10 cellular contexts compared by ENCODE assay signal in the genomic region with DNA sequence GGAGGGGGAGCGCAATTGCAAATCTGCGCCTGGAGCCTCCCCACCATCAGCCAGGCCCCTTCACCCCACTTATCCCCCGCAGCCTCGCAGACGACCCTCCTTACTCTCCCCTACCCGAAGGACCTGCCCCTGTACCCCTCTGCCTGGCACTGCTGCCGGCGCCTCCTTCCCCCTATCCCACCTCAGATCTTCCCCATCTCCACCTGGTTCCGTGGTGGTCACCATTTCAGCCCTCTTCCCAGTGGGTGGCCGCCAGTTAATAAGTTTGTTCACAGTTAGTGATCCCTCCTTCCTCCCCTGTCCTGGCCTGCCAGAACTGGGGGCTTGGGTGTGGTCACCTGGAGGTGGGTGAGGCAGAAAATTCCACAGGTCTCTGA. TPM values are rescaled to one million over a fixed set of nuclear protein-coding genes. Genes with fewer than 3 reads are reported as not detected.
DNase-seq lines count a peak whose midpoint lies in the region; ATAC-seq and TF ChIP-seq lines count a peak whose summit lies in the region.
"Had no signal": no experiment of that assay in that cellular context is flagged by ENCODE, and none has a peak within 500 bp of the region (broad histone marks: within the 10 kb centered on the region; RNA-seq: fewer than 3 reads in every experiment).

No MANE protein-coding gene starts in this region.

- TF ChIP-seq CTCF in BJ (IDR thresholded peaks at IDR 0.05; ENCODE audit: insufficient read depth, low read depth, low read length) (no peak), WTC11 (IDR thresholded peaks at IDR 0.05) (no peak), ovary (IDR thresholded peaks at IDR 0.05) (no peak)

- H3K36me3 ChIP-seq in BJ (ENCODE audit: control insufficient read depth, insufficient read depth, low read length), result peaks cover 7% of the 10 kb centered on the region
- H3K36me3 ChIP-seq in ovary, result no peaks in the 10 kb centered on the region

- peak; percentile 19 for ATAC-seq in WTC11
- peak; percentile 19 for ATAC-seq in Right ventricle myocardium superior (ENCODE audit: poor library complexity)
- ATAC-seq in GM21737 (IDR thresholded peaks at IDR 0.05; ENCODE audit: unreplicated experiment), result no peak

- H3K4me3 Mint-ChIP-seq in WTC11, result peak overlapping the region; percentile 86
- H3K4me3 Mint-ChIP-seq: memory B cell had no signal

- H3K4me1 Mint-ChIP-seq in WTC11, result peaks cover 18% of the 10 kb centered on the region

- H3K9me3 ChIP-seq in ovary, result no peaks in the 10 kb centered on the region

- H3K27me3 ChIP-seq in BJ (ENCODE audit: control insufficient read depth, insufficient read depth, low read length) (no peaks in the 10 kb centered on the region), ovary (no peaks in the 10 kb centered on the region)

- peak overlapping the region; percentile 95 for H3K27ac Mint-ChIP-seq in WTC11
- H3K27ac Mint-ChIP-seq: memory B cell had no signal

- DNase-seq in BJ (ENCODE audit: low read depth) (no peak), WTC11 (ENCODE audit: low spot score) (no peak), Right ventricle myocardium superior (no peak), ovary (no peak), Ammon's horn (ENCODE audit: low spot score) (no peak), NAMALWA (ENCODE audit: low spot score) (no peak)
- DNase-seq in stimulated activated CD4-positive, alpha-beta T cell treated with anti-CD3 and anti-CD28 coated beads, Interleukin-2, amount 100 ng/mL, for 48 hours, result no peak
- DNase-seq: NCI-H446 had no signal

- no peaks in the 10 kb centered on the region for H3K9me3 Mint-ChIP-seq in WTC11
- H3K9me3 Mint-ChIP-seq: memory B cell had no signal

- 16 to 23% (median 20%) methylated on average over 10 of the region's 10 CpGs for WGBS in ovary, 3 donors

- peaks cover 13% of the 10 kb centered on the region for H3K36me3 Mint-ChIP-seq in WTC11

- TF ChIP-seq EP300 in ovary (IDR thresholded peaks at IDR 0.05), result no peak

- POLR2A ChIA-PET in BJ (lab: Charles Lee), result no interaction called here
- POLR2A ChIA-PET in WTC11 (lab: Charles Lee), result no interaction called here

- intact Hi-C loops in Right ventricle myocardium superior (cut with DNase I), result no loop called here
- intact Hi-C loops in ovary (cut with DNase I), result no loop called here

- CTCF ChIA-PET in BJ (lab: Yijun Ruan, JAX) (interaction anchor here (1.2 to 1.3 kb wide), 3 partner anchors 15 to 45 kb away, joined by 5 to 9 read pairs (median 7); no protein-coding TSS in a partner anchor), WTC11 (lab: Charles Lee) (interaction anchor here (0.9 to 3.6 kb wide), 7 partner anchors 18 to 235 kb away, joined by 4 to 36 read pairs (median 5); no protein-coding TSS in a partner anchor)

- H3K27ac ChIP-seq in ovary, result peak overlapping the region; percentile 31 to 78

- H3K4me3 ChIP-seq in BJ (ENCODE audit: low read depth, low read length) (peak overlapping the region; percentile 65), ovary (peak overlapping the region; percentile 59)

- H3K27me3 Mint-ChIP-seq in WTC11 (ENCODE audit: low read depth), result no peaks in the 10 kb centered on the region
- H3K27me3 Mint-ChIP-seq: memory B cell had no signal

- TF ChIP-seq POLR2A in ovary (IDR thresholded peaks at IDR 0.05), result no peak

- peaks cover 2% of the 10 kb centered on the region for H3K4me1 ChIP-seq in ovary (ENCODE audit: insufficient read depth)

TF ChIP-seq in WTC11, 78 proteins besides CTCF, POLR2A, EP300 and RAD21 (continues in another document):
- TF ChIP-seq ZNF671 (CRISPR knock-in tag; IDR thresholded peaks at IDR 0.05), result no peak
- no peak for TF ChIP-seq MYBL2 (CRISPR knock-in tag; IDR thresholded peaks at IDR 0.05)
- TF ChIP-seq JAZF1 (CRISPR knock-in tag; IDR thresholded peaks at IDR 0.05), result no peak
- no peak for TF ChIP-seq NFATC4 (CRISPR knock-in tag; IDR thresholded peaks at IDR 0.05)
- no peak for TF ChIP-seq ZBTB21 (CRISPR knock-in tag; IDR thresholded peaks at IDR 0.05; ENCODE audit: borderline replicate concordance)
- TF ChIP-seq ZNF532 (CRISPR knock-in tag; IDR thresholded peaks at IDR 0.05; ENCODE audit: borderline replicate concordance), result no peak
- TF ChIP-seq, protein P1, sequence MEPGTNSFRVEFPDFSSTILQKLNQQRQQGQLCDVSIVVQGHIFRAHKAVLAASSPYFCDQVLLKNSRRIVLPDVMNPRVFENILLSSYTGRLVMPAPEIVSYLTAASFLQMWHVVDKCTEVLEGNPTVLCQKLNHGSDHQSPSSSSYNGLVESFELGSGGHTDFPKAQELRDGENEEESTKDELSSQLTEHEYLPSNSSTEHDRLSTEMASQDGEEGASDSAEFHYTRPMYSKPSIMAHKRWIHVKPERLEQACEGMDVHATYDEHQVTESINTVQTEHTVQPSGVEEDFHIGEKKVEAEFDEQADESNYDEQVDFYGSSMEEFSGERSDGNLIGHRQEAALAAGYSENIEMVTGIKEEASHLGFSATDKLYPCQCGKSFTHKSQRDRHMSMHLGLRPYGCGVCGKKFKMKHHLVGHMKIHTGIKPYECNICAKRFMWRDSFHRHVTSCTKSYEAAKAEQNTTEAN (CRISPR knock-in tag; IDR thresholded peaks at IDR 0.05), result no peak
- TF ChIP-seq HMGA2 (CRISPR knock-in tag; IDR thresholded peaks at IDR 0.05), result no peak
- no peak for TF ChIP-seq ATF1 (CRISPR knock-in tag; IDR thresholded peaks at IDR 0.05)
- TF ChIP-seq ESRRA (CRISPR knock-in tag; IDR thresholded peaks at IDR 0.05; ENCODE audit: borderline replicate concordance), result no peak

RNA-seq across cellular contexts. Expression of gene SLC44A2, which starts 0.4 kb away (rescaled TPM):
- polyA plus RNA-seq in BJ (2011; rRNA removed) (78.0 and 114 TPM in 2 replicates), ovary (10 to 100 TPM; 37.6 to 94.1 TPM)
- 69.7 and 71.1 TPM in 2 replicates for polyA minus RNA-seq in BJ (2011; rRNA and poly(A)+ RNA removed)
- total RNA-seq in WTC11 (2021) (102 to 111 TPM (median 109 TPM) in 3 replicates), Right ventricle myocardium superior (62.3 TPM), ovary (100 to 1,000 TPM in 1 of 7 donors, 10 to 100 TPM in 6; 18.1 to 137 (median 52.3) TPM)

RNA-seq across cellular contexts. Expression of gene ILF3, which starts 28.4 kb away (rescaled TPM):
- polyA plus RNA-seq in BJ (2011; rRNA removed), result 99.0 and 148 TPM in 2 replicates
- polyA minus RNA-seq in BJ (2011; rRNA and poly(A)+ RNA removed), result 74.9 and 75.6 TPM in 2 replicates
- total RNA-seq in WTC11 (2021), result 626 to 659 TPM (median 656 TPM) in 3 replicates
- total RNA-seq in Right ventricle myocardium superior, result 91.7 TPM
- 100 to 1,000 TPM in 6 of 7 donors, 10 to 100 TPM in 1; 90.0 to 295 (median 246) TPM for total RNA-seq in ovary
- 100 to 1,000 TPM; 120 to 149 TPM for polyA plus RNA-seq in ovary

RNA-seq across cellular contexts. Expression of gene AP1M2, which starts 38.6 kb away (rescaled TPM):
- polyA plus RNA-seq in BJ (2011; rRNA removed) (not detected in 2 replicates), ovary (under 1 TPM; 0.19 to 0.40 TPM)
- not detected in 2 replicates for polyA minus RNA-seq in BJ (2011; rRNA and poly(A)+ RNA removed)
- total RNA-seq in WTC11 (2021) (127 to 176 TPM (median 174 TPM) in 3 replicates), Right ventricle myocardium superior (not detected), ovary (10 to 100 TPM in 1 of 7 donors, 1 to 10 TPM in 4, under 1 TPM in 1, not detected in 1; 0.86 to 45.5 (median 3.8) TPM)

RNA-seq across cellular contexts. Expression of gene CDKN2D, which starts 57.0 kb away (rescaled TPM):
- polyA plus RNA-seq in BJ (2011; rRNA removed) (8.7 and 15.5 TPM in 2 replicates), ovary (1 to 10 TPM; 2.8 to 7.6 TPM)
- 2.8 and 5.5 TPM in 2 replicates for polyA minus RNA-seq in BJ (2011; rRNA and poly(A)+ RNA removed)
- total RNA-seq in WTC11 (2021) (2.1 to 3.3 TPM (median 2.5 TPM) in 3 replicates), Right ventricle myocardium superior (6.9 TPM), ovary (1 to 10 TPM; 4.4 to 7.4 (median 5.6) TPM)

RNA-seq across cellular contexts. Expression of gene KRI1, which starts 59.9 kb away (rescaled TPM):
- 8.4 and 10.0 TPM in 2 replicates for polyA plus RNA-seq in BJ (2011; rRNA removed)
- polyA minus RNA-seq in BJ (2011; rRNA and poly(A)+ RNA removed), result 4.3 and 5.4 TPM in 2 replicates
- total RNA-seq in WTC11 (2021), result 43.6 to 50.9 TPM (median 49.3 TPM) in 3 replicates
- total RNA-seq in Right ventricle myocardium superior, result 10.4 TPM
- 10 to 100 TPM; 12.3 to 28.9 (median 23.6) TPM for total RNA-seq in ovary
- polyA plus RNA-seq in ovary, result 10 to 100 TPM; 20.1 to 24.2 TPM
